In the genomic region with DNA sequence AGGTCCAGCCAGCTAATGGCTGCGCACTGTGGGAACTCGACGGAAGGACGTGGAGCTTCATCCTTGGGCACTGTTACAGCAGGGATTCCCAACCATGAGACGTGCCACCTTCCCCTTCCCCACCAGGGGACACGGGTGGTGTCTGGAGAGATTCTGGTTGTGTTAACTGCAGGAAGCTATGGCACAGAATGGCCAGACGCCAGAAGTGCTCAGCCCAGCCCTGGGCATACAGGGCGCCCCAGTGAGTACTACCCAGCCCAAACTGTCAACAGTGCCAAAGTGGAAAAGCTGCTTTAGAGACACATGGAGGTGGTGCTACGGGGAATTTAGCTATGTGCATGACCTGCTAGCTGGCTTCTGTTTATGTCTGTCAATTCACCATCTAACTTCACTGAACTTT, we compare ENCODE assay signal across 25 cellular contexts. TPM values are rescaled to one million over a fixed set of nuclear protein-coding genes. Genes with fewer than 3 reads are reported as not detected.
A peak's percentile ranks its signal among the peaks of the same experiment; 100 is the strongest.
DNase-seq lines count a peak whose midpoint lies in the region; ATAC-seq and TF ChIP-seq lines count a peak whose summit lies in the region.
"Had no signal": no experiment of that assay in that cellular context is flagged by ENCODE, and none has a peak within 500 bp of the region (broad histone marks: within the 10 kb centered on the region; RNA-seq: fewer than 3 reads in every experiment).

No MANE protein-coding gene starts in this region.

- no peak for TF ChIP-seq EP300 in sigmoid colon (IDR thresholded peaks at IDR 0.05)

- no peaks in the 10 kb centered on the region for H3K9me3 Mint-ChIP-seq in CD8-positive, alpha-beta memory T cell
- H3K9me3 Mint-ChIP-seq: CD4-positive, alpha-beta memory T cell; HFFc6 had no signal

- no peaks in the 10 kb centered on the region for H3K9me3 ChIP-seq in CD8-positive, alpha-beta memory T cell (ENCODE audit: low read length)
- no peaks in the 10 kb centered on the region for H3K9me3 ChIP-seq in T-helper 17 cell (ENCODE audit: control insufficient read depth, low read length, poor library complexity, severe bottlenecking)
- peaks cover 0 to 2% of the 10 kb centered on the region in 2 donors for H3K9me3 ChIP-seq in left lung
- no peaks in the 10 kb centered on the region for H3K9me3 ChIP-seq in sigmoid colon
- no peaks in the 10 kb centered on the region for H3K9me3 ChIP-seq in left ventricle myocardium inferior (replicated peaks)
- H3K9me3 ChIP-seq: A549, HAP-1, Peyer's patch had no signal

- POLR2A ChIA-PET in CD8-positive, alpha-beta memory T cell (lab: Charles Lee), result no interaction called here

- H3K36me3 Mint-ChIP-seq in CD8-positive, alpha-beta memory T cell, result peaks cover 0 to 40% (median 9%) of the 10 kb centered on the region in 3 donors
- peaks cover 11% of the 10 kb centered on the region for H3K36me3 Mint-ChIP-seq in T-helper 17 cell (ENCODE audit: low read depth)

- peak overlapping the region in 7 of 8 donors; percentile 60 to 99 (median 74) for H3K27ac Mint-ChIP-seq in CD8-positive, alpha-beta memory T cell
- H3K27ac Mint-ChIP-seq in T-helper 17 cell, result peak overlapping the region; percentile 57
- H3K27ac Mint-ChIP-seq: GM23338, HFFc6, IgD-negative memory B cell had no signal

- WGBS in sigmoid colon, 2 donors, result 61 to 89% methylated on average over 9 of the region's 9 CpGs

- H3K36me3 ChIP-seq in CD8-positive, alpha-beta memory T cell (ENCODE audit: insufficient read depth, low read length), result peaks cover under 1% of the 10 kb centered on the region
- H3K36me3 ChIP-seq in left lung, result peaks cover 0 to 78% of the 10 kb centered on the region in 2 donors
- peaks cover 9 to 82% (median 35%) of the 10 kb centered on the region in 4 donors for H3K36me3 ChIP-seq in sigmoid colon
- peaks cover 58% of the 10 kb centered on the region for H3K36me3 ChIP-seq in left ventricle myocardium inferior
- H3K36me3 ChIP-seq: HAP-1 had no signal

- no peak overlapping the region for H3K4me3 ChIP-seq in CD8-positive, alpha-beta memory T cell (ENCODE audit: low read length)
- H3K4me3 ChIP-seq in left lung (no peak overlapping the region), sigmoid colon (no peak overlapping the region), left ventricle myocardium inferior (no peak overlapping the region)
- H3K4me3 ChIP-seq: A549, GM23338, HAP-1, Peyer's patch had no signal

- intact Hi-C loops in left lung (cut with DNase I), result loop anchor here in 1 of 2 donors (10.0 kb wide), 1 partner anchor 173 kb away; no protein-coding TSS in a partner anchor
- intact Hi-C loops in sigmoid colon (cut with DNase I), result loop anchor here (10.0 kb wide), 1 partner anchor 253 kb away; a partner anchor contains a TSS
- intact Hi-C loops in posterior vena cava (cut with DNase I), result loop anchor here (10.0 kb wide), 2 partner anchors 133 to 233 kb away; no protein-coding TSS in a partner anchor
- intact Hi-C loops in left ventricle myocardium inferior (cut with micrococcal nuclease), result no loop called here

- no peak overlapping the region for H3K27ac ChIP-seq in CD8-positive, alpha-beta memory T cell (ENCODE audit: low read depth, low read length)
- H3K27ac ChIP-seq in left lung (no peak overlapping the region), sigmoid colon (no peak overlapping the region), left ventricle myocardium inferior (replicated peaks) (no peak overlapping the region)
- H3K27ac ChIP-seq: A549, KMS-11, Peyer's patch had no signal

- H3K4me1 ChIP-seq in CD8-positive, alpha-beta memory T cell (ENCODE audit: insufficient read depth, low read length), result peaks cover 11% of the 10 kb centered on the region
- peaks cover 0 to 11% of the 10 kb centered on the region in 2 donors for H3K4me1 ChIP-seq in left lung
- peaks cover 0 to 25% (median 12%) of the 10 kb centered on the region in 4 donors for H3K4me1 ChIP-seq in sigmoid colon
- H3K4me1 ChIP-seq in left ventricle myocardium inferior, result peaks cover 64% of the 10 kb centered on the region
- H3K4me1 ChIP-seq: Peyer's patch had no signal

- ATAC-seq in T-helper 17 cell, result no peak
- ATAC-seq in left lung, result peak; percentile 66
- no peak for ATAC-seq in GM21360 (IDR thresholded peaks at IDR 0.05; ENCODE audit: unreplicated experiment)
- ATAC-seq: A549, GM23338 had no signal

- no peaks in the 10 kb centered on the region for H3K27me3 ChIP-seq in CD8-positive, alpha-beta memory T cell (ENCODE audit: insufficient read depth, low read length, poor library complexity, severe bottlenecking)
- H3K27me3 ChIP-seq in left lung (no peaks in the 10 kb centered on the region), sigmoid colon (no peaks in the 10 kb centered on the region), left ventricle myocardium inferior (ENCODE audit: low read depth) (no peaks in the 10 kb centered on the region)
- H3K27me3 ChIP-seq: Peyer's patch had no signal

- H3K27me3 Mint-ChIP-seq in CD8-positive, alpha-beta memory T cell, result no peaks in the 10 kb centered on the region
- no peaks in the 10 kb centered on the region for H3K27me3 Mint-ChIP-seq in T-helper 17 cell
- H3K27me3 Mint-ChIP-seq: CD4-positive, alpha-beta memory T cell; IgD-negative memory B cell had no signal

- H3K4me1 Mint-ChIP-seq in CD8-positive, alpha-beta memory T cell, result peaks cover 18 to 22% (median 20%) of the 10 kb centered on the region in 3 donors
- peaks cover 21% of the 10 kb centered on the region for H3K4me1 Mint-ChIP-seq in T-helper 17 cell

- TF ChIP-seq CTCF in left lung (IDR thresholded peaks at IDR 0.05) (no peak), sigmoid colon (IDR thresholded peaks at IDR 0.05) (no peak), left ventricle myocardium inferior (IDR thresholded peaks at IDR 0.05; ENCODE audit: borderline replicate concordance) (no peak)

- H3K4me3 Mint-ChIP-seq in CD8-positive, alpha-beta memory T cell, result no peak overlapping the region
- H3K4me3 Mint-ChIP-seq in T-helper 17 cell, result no peak overlapping the region
- H3K4me3 Mint-ChIP-seq: CD4-positive, alpha-beta memory T cell; GM23338; HFFc6; IgD-negative memory B cell had no signal

- DNase-seq in CD8-positive, alpha-beta memory T cell, result no peak
- DNase-seq in T-helper 17 cell (no peak), left lung (no peak), sigmoid colon (peak; percentile 58), posterior vena cava (ENCODE audit: low spot score) (no peak), left ventricle myocardium inferior (no peak)
- DNase-seq: C1 segment of cervical spinal cord; CD4-positive, alpha-beta memory T cell; DMS 273 treated with DMSO at 0.1 percent for 48 hours; DMS79 treated with DMSO at 0.1 percent for 48 hours; GF-D8; HFFc6; NCI-H1048; NCI-H1417; NCI-H1694; NCI-H2227 treated with DMSO at 0.1 percent for 48 hours; NCI-H526 treated with DMSO at 0.1 percent for 48 hours; Peyer's patch; SHP77 treated with DMSO at 0.1 percent for 48 hours had no signal

- CTCF ChIA-PET in CD8-positive, alpha-beta memory T cell (lab: Charles Lee), result interaction anchor here (1.8 kb wide), 1 partner anchor 166 kb away, joined by 7 read pairs; no protein-coding TSS in a partner anchor

- TF ChIP-seq POLR2A in sigmoid colon (IDR thresholded peaks at IDR 0.05), result no peak

RNA-seq across cellular contexts. Expression of a gene that starts 32.8 kb away (rescaled TPM):
- 10 to 100 TPM; 22.3 to 24.9 TPM for total RNA-seq in CD8-positive, alpha-beta memory T cell
- polyA plus RNA-seq in CD8-positive, alpha-beta memory T cell, result 14.2 TPM
- total RNA-seq in T-helper 17 cell, result 10 to 100 TPM in 1 of 2 donors, 1 to 10 TPM in 1; 9.6 to 11.3 TPM
- 10 to 100 TPM; 22.5 to 31.7 TPM for total RNA-seq in left lung
- total RNA-seq in sigmoid colon, result 10 to 100 TPM; 24.8 to 51.0 (median 29.4) TPM
- 10 to 100 TPM in 2 of 3 donors, 1 to 10 TPM in 1; 8.4 to 18.0 (median 16.9) TPM for polyA plus RNA-seq in sigmoid colon
- 10 to 100 TPM; 29.7 to 36.8 TPM for total RNA-seq in posterior vena cava
- 22.0 TPM for total RNA-seq in left ventricle myocardium inferior

RNA-seq across cellular contexts. Expression of a gene that starts 32.8 kb away (rescaled TPM):
- 10 to 100 TPM; 25.2 to 25.6 TPM for total RNA-seq in CD8-positive, alpha-beta memory T cell
- polyA plus RNA-seq in CD8-positive, alpha-beta memory T cell, result 13.8 TPM
- 10 to 100 TPM; 20.4 to 32.7 TPM for total RNA-seq in T-helper 17 cell
- 10 to 100 TPM; 15.0 to 18.7 TPM for total RNA-seq in left lung
- 10 to 100 TPM; 14.2 to 29.1 (median 17.0) TPM for total RNA-seq in sigmoid colon
- polyA plus RNA-seq in sigmoid colon, result 1 to 10 TPM; 2.1 to 7.0 (median 5.4) TPM
- total RNA-seq in posterior vena cava, result 10 to 100 TPM; 14.2 to 15.5 TPM
- 9.2 TPM for total RNA-seq in left ventricle myocardium inferior
